9 cellular contexts compared by ENCODE assay signal in genomic region chr11:64874841-64875240, GRCh38.
DNase-seq lines count a peak whose midpoint lies in the region; TF ChIP-seq lines count a peak whose summit lies in the region.
"Had no signal": no experiment of that assay in that cellular context is flagged by ENCODE, and none has a peak within 500 bp of the region (broad histone marks: within the 10 kb centered on the region; RNA-seq: fewer than 3 reads in every experiment).

No MANE protein-coding gene starts in this region.

- CTCF ChIA-PET in activated naive CD4-positive, alpha-beta T cell treated with anti-CD3 and anti-CD28 coated beads, Interleukin-2, amount 10 ng/mL, durations not matched to agents 7 days and 5 days (lab: Charles Lee), result interaction anchor here (0.9 to 31.5 kb wide), 5 partner anchors 11 to 25 kb away, joined by 3 to 592 read pairs (median 7); partner anchors contain the start of gene CDC42BPG

- H3K4me1 ChIP-seq in mucosa of rectum (ENCODE audit: control insufficient read depth in 2 of 2, insufficient read depth in 2 of 2, low read length in 2 of 2), result peaks cover 75 to 78% of the 10 kb centered on the region in 2 donors
- peaks cover 2 to 80% (median 70%) of the 10 kb centered on the region in 4 donors for H3K4me1 ChIP-seq in tibial artery

- peaks cover 23 to 31% of the 10 kb centered on the region in 2 donors for H3K36me3 ChIP-seq in mucosa of rectum (ENCODE audit: control insufficient read depth in 2 of 2, insufficient read depth in 2 of 2, low read length in 2 of 2)
- peaks cover 13 to 42% (median 26%) of the 10 kb centered on the region in 3 donors for H3K36me3 ChIP-seq in tibial artery

- H3K27me3 ChIP-seq in mucosa of rectum (ENCODE audit: control insufficient read depth in 2 of 2, insufficient read depth in 2 of 2, low read length in 2 of 2) (no peaks in the 10 kb centered on the region), tibial artery (no peaks in the 10 kb centered on the region)

- in situ Hi-C loops in astrocyte of the spinal cord (cut with HindIII; ENCODE audit: low sequenced_read_pairs), result no loop called here

- peak overlapping the region; percentile 99 for H3K4me3 Mint-ChIP-seq in activated naive CD4-positive, alpha-beta T cell treated with anti-CD3 and anti-CD28 coated beads, Interleukin-2, amount 10 ng/mL, durations not matched to agents 7 days and 5 days

- peak overlapping the region; percentile 25 to 38 for H3K9ac ChIP-seq in mucosa of rectum (ENCODE audit: low read depth in 1 of 2, low read length in 2 of 2)

- no peaks in the 10 kb centered on the region for H3K9me3 Mint-ChIP-seq in activated naive CD4-positive, alpha-beta T cell treated with anti-CD3 and anti-CD28 coated beads, Interleukin-2, amount 10 ng/mL, durations not matched to agents 7 days and 5 days

- DNase-seq in activated naive CD4-positive, alpha-beta T cell treated with anti-CD3 and anti-CD28 coated beads, Interleukin-2, amount 10 ng/mL, durations not matched to agents 7 days and 5 days, result no peak
- no peak for DNase-seq in activated naive CD4-positive, alpha-beta T cell treated with anti-CD3 and anti-CD28 coated beads, Interleukin-2, amount 50 U/mL, for 16 hours
- DNase-seq in astrocyte of the spinal cord (ENCODE audit: low read depth, low spot score) (no peak), tibial artery (no peak), HK-2 (ENCODE audit: unreplicated experiment) (no peak), ecto neural progenitor cell (ENCODE audit: low spot score) (no peak), RKO (ENCODE audit: low spot score) (no peak)
- DNase-seq: SHP77 had no signal

- no peaks in the 10 kb centered on the region for H3K27me3 Mint-ChIP-seq in activated naive CD4-positive, alpha-beta T cell treated with anti-CD3 and anti-CD28 coated beads, Interleukin-2, amount 10 ng/mL, durations not matched to agents 7 days and 5 days

- H3K27ac ChIP-seq in mucosa of rectum (ENCODE audit: low read depth in 2 of 2, low read length in 2 of 2) (peak overlapping the region; percentile 21 to 58), tibial artery (peak overlapping the region; percentile 81 to 97)

- H3K27ac Mint-ChIP-seq in activated naive CD4-positive, alpha-beta T cell treated with anti-CD3 and anti-CD28 coated beads, Interleukin-2, amount 10 ng/mL, durations not matched to agents 7 days and 5 days, result peak overlapping the region; percentile 87

- peaks cover 57% of the 10 kb centered on the region for H3K36me3 Mint-ChIP-seq in activated naive CD4-positive, alpha-beta T cell treated with anti-CD3 and anti-CD28 coated beads, Interleukin-2, amount 10 ng/mL, durations not matched to agents 7 days and 5 days

- H3K4me1 Mint-ChIP-seq in activated naive CD4-positive, alpha-beta T cell treated with anti-CD3 and anti-CD28 coated beads, Interleukin-2, amount 10 ng/mL, durations not matched to agents 7 days and 5 days, result peaks cover 74% of the 10 kb centered on the region

- TF ChIP-seq CTCF in astrocyte of the spinal cord (IDR thresholded peaks at IDR 0.05; ENCODE audit: low read depth, low read length), result no peak
- TF ChIP-seq CTCF in tibial artery (IDR thresholded peaks at IDR 0.05), result no peak

- H3K4me3 ChIP-seq in astrocyte of the spinal cord (ENCODE audit: low read depth, low read length) (peak overlapping the region; percentile 1), mucosa of rectum (ENCODE audit: low read length in 2 of 2) (peak overlapping the region in 1 of 2 donors; percentile 61), tibial artery (peak overlapping the region; percentile 66 to 71)

- intact Hi-C loops in tibial artery (cut with DNase I; ENCODE audit: low total_unique reads), result no loop called here

- H3K9me3 ChIP-seq in mucosa of rectum (ENCODE audit: control insufficient read depth in 2 of 2, low read length in 2 of 2) (no peaks in the 10 kb centered on the region), tibial artery (no peaks in the 10 kb centered on the region)
